Comparison of ENCODE assay signal across 8 cellular contexts in the genomic region with DNA sequence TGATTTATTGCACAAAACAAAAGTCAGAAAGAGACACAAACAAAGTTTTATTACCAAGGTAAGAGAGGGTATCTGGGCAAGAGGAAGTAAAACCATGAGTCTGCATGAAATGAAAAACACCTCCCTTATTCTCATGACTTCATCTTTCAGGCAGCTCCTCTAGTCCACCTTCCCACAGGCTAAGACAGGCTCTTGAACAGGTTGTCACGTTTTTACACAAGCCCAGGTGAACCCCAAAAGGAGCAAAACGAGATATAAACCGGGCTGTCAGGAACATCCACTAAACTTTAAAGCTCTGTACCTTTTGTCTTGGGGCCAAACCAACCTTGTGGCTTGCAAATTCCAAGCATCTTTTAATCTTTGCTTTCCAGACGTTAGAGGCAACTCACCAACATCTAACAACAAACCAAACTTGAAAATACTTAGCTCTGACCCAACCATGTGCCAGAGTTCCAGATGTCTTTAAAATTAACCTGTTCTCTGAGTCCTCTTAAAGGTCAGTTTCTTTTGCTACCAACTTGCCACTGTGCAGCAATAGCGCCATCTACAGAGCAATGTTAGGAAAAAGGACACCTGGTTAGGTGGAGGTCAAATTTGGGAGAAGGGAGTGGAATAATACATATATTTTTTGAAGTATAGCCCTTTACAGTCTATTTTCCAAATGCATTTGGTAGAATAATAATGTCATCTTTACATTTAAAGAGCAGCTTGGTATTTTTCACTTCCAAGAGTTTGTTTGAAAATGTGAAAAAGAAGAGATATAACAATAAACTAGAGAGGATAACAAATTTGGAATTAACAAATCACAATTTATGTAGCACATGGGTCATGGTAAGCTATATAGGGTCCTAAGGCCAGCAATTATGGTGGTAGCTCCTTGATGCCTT.
DNase-seq lines count a peak whose midpoint lies in the region; ATAC-seq and TF ChIP-seq lines count a peak whose summit lies in the region.

No MANE protein-coding gene starts in this region.

- no peak overlapping the region for H3K27ac ChIP-seq in transverse colon

- H3K9me3 ChIP-seq in NT2/D1 (ENCODE audit: insufficient read depth, low read length) (no peaks in the 10 kb centered on the region), transverse colon (no peaks in the 10 kb centered on the region)

- no peak overlapping the region for H3K4me3 Mint-ChIP-seq in activated naive CD4-positive, alpha-beta T cell treated with anti-CD3 and anti-CD28 coated beads, Interleukin-2, amount 50 U/mL, for 24 hours

- H3K27me3 Mint-ChIP-seq in activated naive CD4-positive, alpha-beta T cell treated with anti-CD3 and anti-CD28 coated beads, Interleukin-2, amount 50 U/mL, for 24 hours: no peaks in the 10 kb centered on the region

- TF ChIP-seq POLR2A in transverse colon (IDR thresholded peaks at IDR 0.05): no peak

- H3K36me3 ChIP-seq in NT2/D1 (ENCODE audit: insufficient read depth, insufficient read length, low read length) (no peaks in the 10 kb centered on the region), transverse colon (no peaks in the 10 kb centered on the region)

- WGBS in transverse colon (ENCODE audit: low coverage in 1 of 2), 2 donors: 13 to 22% methylated on average over 4 to 5 of the region's 5 CpGs

- H3K4me1 ChIP-seq in NT2/D1 (ENCODE audit: insufficient read depth, insufficient read length) (no peaks in the 10 kb centered on the region), transverse colon (peaks cover 0 to 21% (median 4%) of the 10 kb centered on the region in 4 donors)

- no peaks in the 10 kb centered on the region for H3K9me3 Mint-ChIP-seq in activated naive CD4-positive, alpha-beta T cell treated with anti-CD3 and anti-CD28 coated beads, Interleukin-2, amount 50 U/mL, for 24 hours

- H3K27ac Mint-ChIP-seq in activated naive CD4-positive, alpha-beta T cell treated with anti-CD3 and anti-CD28 coated beads, Interleukin-2, amount 50 U/mL, for 24 hours: peak overlapping the region; percentile 26

- peaks cover 1% of the 10 kb centered on the region for H3K36me3 Mint-ChIP-seq in activated naive CD4-positive, alpha-beta T cell treated with anti-CD3 and anti-CD28 coated beads, Interleukin-2, amount 50 U/mL, for 24 hours

- TF ChIP-seq EP300 in transverse colon (IDR thresholded peaks at IDR 0.05; ENCODE audit: low read depth): no peak

- intact Hi-C loops in transverse colon (cut with DNase I; ENCODE audit: low total_unique reads): no loop called here

- no peak overlapping the region for H3K9ac ChIP-seq in NT2/D1 (ENCODE audit: insufficient read length, low read depth)

- H3K27me3 ChIP-seq in NT2/D1 (ENCODE audit: insufficient read depth, insufficient read length) (no peaks in the 10 kb centered on the region), transverse colon (no peaks in the 10 kb centered on the region)

- no peak overlapping the region for H3K4me3 ChIP-seq in NT2/D1 (ENCODE audit: insufficient read length, low read depth)
- H3K4me3 ChIP-seq in transverse colon: no peak overlapping the region

- ATAC-seq in HG03135 (IDR thresholded peaks at IDR 0.05; ENCODE audit: unreplicated experiment): peak; percentile 89

- in situ Hi-C loops in transverse colon (cut with MboI; ENCODE audit: low pct_ligation_motif_present in 1 of 4, low pct_unique_long_range_greater_than_20kb in 1 of 4, low sequenced_read_pairs in 3 of 4): no loop called here

- DNase-seq in DMS153 treated with DMSO at 0.1 percent for 48 hours (lab: John Stamatoyannopoulos, UW; ENCODE audit: unreplicated experiment) (peak; percentile 0), GM19240 (ENCODE audit: insufficient read length, low spot score) (peak; percentile 28), NT2/D1 (ENCODE audit: low read depth, low spot score) (peak; percentile 55), kidney glomerular epithelial cell (lab: John Stamatoyannopoulos, UW) (peak; percentile 56), transverse colon (peak; percentile 32), NCI-H128 (lab: John Stamatoyannopoulos, UW; ENCODE audit: unreplicated experiment) (no peak)

- peak; percentile 52 to 63 (median 62) for TF ChIP-seq CTCF in transverse colon (IDR thresholded peaks at IDR 0.05)

- peaks cover 15% of the 10 kb centered on the region for H3K4me1 Mint-ChIP-seq in activated naive CD4-positive, alpha-beta T cell treated with anti-CD3 and anti-CD28 coated beads, Interleukin-2, amount 50 U/mL, for 24 hours
